In the genomic region with DNA sequence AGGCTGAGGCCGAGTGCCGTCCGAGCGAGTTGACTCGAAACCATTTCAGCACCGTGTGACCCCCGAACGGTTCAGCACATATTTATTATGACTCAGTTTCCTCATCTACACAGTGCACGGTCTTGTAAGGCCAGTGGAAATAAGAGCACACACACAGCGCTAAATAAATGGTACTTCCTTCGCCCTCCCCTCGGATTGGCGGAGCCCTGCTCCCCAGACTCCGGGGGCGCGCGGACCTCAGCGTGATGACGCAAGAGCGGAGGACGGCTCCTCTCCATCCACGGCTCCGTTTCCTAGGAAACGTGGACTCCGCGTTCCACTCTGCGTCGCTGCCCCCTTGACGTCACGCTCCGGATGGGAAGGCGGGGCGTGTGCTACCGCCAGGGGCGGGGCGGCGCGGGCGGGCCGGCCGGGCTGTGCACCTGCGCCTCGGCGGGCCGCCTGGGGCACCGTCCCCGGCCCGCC, we compare ENCODE assay signal across 1 cellular context.
TF ChIP-seq lines count a peak whose summit lies in the region.

A gene with protein sequence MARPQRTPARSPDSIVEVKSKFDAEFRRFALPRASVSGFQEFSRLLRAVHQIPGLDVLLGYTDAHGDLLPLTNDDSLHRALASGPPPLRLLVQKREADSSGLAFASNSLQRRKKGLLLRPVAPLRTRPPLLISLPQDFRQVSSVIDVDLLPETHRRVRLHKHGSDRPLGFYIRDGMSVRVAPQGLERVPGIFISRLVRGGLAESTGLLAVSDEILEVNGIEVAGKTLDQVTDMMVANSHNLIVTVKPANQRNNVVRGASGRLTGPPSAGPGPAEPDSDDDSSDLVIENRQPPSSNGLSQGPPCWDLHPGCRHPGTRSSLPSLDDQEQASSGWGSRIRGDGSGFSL (plus strand): TSS at position 397 of the 465 bp plus-strand sequence. CDS start 79 bp downstream, outside the sequence.

TF ChIP-seq in HepG2, 621 proteins besides CTCF, POLR2A, EP300 and RAD21 (continued from another document and continues in another):
- TF ChIP-seq MED1 (CRISPR knock-in tag; IDR thresholded peaks at IDR 0.05): 0 out of 2 replicates have a peak, but pooled peaks have one; percentile 12
- peak; percentile 80 for TF ChIP-seq TEAD3 (CRISPR knock-in tag; optimal IDR thresholded peaks at IDR 0.05; ENCODE audit: borderline replicate concordance)
- TF ChIP-seq ARID2 (CRISPR knock-in tag; IDR thresholded peaks at IDR 0.05; ENCODE audit: borderline replicate concordance): no peak
- peak; percentile 86; the same call in 1 of the 2 replicates for TF ChIP-seq ZNF776 (CRISPR knock-in tag; IDR thresholded peaks at IDR 0.05)
- 0 out of 2 replicates have a peak, but pooled peaks have one; percentile 14 for TF ChIP-seq TARDBP (CRISPR knock-in tag; IDR thresholded peaks at IDR 0.05)
- no peak for TF ChIP-seq YEATS4 (CRISPR knock-in tag; IDR thresholded peaks at IDR 0.05; ENCODE audit: borderline replicate concordance)
- TF ChIP-seq ZEB1 (IDR thresholded peaks at IDR 0.05; ENCODE audit: insufficient replicate concordance, low read depth): no peak
- TF ChIP-seq ZNF274 (CRISPR knock-in tag; IDR thresholded peaks at IDR 0.05): 0 out of 2 replicates have a peak, but pooled peaks have one; percentile 7
- TF ChIP-seq SATB2 (CRISPR knock-in tag; IDR thresholded peaks at IDR 0.05): no peak; the same call in none of the 2 replicates
- TF ChIP-seq, protein P1, sequence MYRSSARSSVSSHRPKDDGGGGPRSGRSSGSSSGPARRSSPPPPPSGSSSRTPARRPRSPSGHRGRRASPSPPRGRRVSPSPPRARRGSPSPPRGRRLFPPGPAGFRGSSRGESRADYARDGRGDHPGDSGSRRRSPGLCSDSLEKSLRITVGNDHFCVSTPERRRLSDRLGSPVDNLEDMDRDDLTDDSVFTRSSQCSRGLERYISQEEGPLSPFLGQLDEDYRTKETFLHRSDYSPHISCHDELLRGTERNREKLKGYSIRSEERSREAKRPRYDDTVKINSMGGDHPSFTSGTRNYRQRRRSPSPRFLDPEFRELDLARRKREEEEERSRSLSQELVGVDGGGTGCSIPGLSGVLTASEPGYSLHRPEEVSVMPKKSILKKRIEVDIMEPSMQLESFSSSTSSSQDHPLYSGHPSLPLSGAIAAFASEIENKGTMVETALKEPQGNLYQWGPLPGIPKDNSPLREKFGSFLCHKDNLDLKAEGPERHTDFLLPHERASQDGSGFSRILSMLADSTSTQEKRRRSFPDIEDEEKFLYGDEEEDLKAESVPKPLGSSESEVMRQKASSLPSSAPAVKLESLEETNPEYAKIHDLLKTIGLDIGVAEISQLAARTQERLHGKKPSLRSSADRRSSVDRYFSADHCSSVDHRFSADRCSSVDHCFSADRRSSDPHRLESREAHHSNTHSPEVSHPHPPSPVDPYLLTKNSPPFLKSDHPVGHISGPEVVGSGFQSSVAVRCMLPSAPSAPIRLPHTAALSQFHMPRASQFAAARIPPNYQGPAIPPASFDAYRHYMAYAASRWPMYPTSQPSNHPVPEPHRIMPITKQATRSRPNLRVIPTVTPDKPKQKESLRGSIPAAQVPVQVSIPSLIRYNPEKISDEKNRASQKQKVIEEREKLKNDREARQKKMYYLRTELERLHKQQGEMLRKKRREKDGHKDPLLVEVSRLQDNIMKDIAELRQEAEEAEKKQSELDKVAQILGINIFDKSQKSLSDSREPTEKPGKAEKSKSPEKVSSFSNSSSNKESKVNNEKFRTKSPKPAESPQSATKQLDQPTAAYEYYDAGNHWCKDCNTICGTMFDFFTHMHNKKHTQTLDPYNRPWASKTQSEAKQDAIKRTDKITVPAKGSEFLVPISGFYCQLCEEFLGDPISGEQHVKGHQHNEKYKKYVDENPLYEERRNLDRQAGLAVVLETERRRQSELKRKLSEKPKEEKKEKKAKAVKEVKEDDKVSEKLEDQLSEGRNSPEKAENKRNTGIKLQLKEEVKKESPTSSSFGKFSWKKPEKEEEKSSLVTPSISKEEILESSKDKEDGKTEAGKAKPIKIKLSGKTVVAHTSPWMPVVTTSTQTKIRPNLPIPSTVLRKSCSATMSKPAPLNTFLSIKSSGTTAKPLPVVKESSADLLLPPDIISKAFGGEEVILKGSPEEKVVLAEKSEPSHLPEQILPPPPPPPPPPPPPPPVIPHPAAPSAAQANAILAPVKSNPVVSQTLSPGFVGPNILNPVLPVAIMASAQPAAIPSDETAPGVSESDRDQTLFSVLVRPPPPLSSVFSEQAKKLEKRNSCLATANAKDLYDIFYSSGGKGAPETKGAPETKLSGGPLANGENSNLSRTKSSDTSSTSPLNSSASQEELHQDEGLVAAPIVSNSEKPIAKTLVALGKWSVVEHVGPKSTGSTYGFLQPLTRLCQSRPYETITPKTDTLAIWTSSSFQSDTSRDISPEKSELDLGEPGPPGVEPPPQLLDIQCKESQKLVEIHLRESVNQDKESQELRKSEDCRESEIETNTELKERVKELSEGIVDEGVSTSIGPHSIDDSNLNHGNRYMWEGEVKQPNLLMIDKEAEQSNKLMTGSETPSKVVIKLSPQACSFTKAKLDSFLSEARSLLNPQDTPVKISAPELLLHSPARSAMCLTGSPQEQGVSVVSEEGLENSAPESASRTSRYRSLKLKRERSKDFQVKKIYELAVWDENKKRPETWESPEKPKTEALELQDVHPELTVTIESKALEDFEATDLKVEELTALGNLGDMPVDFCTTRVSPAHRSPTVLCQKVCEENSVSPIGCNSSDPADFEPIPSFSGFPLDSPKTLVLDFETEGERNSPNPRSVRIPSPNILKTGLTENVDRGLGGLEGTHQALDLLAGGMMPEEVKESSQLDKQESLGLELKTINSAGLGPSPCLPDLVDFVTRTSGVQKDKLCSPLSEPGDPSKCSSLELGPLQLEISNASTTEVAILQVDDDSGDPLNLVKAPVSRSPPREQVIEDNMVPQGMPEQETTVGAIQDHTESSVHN (CRISPR knock-in tag; IDR thresholded peaks at IDR 0.05): no peak
- peak; percentile 87; the same call in 2 of the 3 replicates for TF ChIP-seq MXI1 (IDR thresholded peaks at IDR 0.05; ENCODE audit: borderline replicate concordance, low read depth, low read length)
- 0 out of 2 replicates have a peak, but pooled peaks have one; percentile 37 for TF ChIP-seq ZNF335 (CRISPR knock-in tag; IDR thresholded peaks at IDR 0.05)
- no peak for TF ChIP-seq PAX8 (CRISPR knock-in tag; IDR thresholded peaks at IDR 0.05; ENCODE audit: borderline replicate concordance)
- no peak for TF ChIP-seq ZNF143 (CRISPR knock-in tag; IDR thresholded peaks at IDR 0.05)
- TF ChIP-seq CBX2 (IDR thresholded peaks at IDR 0.05; ENCODE audit: low read depth, low read length): no peak
- no peak for TF ChIP-seq CBX2 (CRISPR knock-in tag; IDR thresholded peaks at IDR 0.05; ENCODE audit: low read depth)
- TF ChIP-seq ARNT2 (CRISPR knock-in tag; IDR thresholded peaks at IDR 0.05; ENCODE audit: low read depth): no peak; the same call in 1 of the 2 replicates
- TF ChIP-seq ZNF501 (CRISPR knock-in tag; IDR thresholded peaks at IDR 0.05): no peak
- TF ChIP-seq ATM (IDR thresholded peaks at IDR 0.05; ENCODE audit: borderline replicate concordance): no peak
- TF ChIP-seq ZNF703 (CRISPR knock-in tag; IDR thresholded peaks at IDR 0.05; ENCODE audit: borderline replicate concordance): no peak
- TF ChIP-seq ASH2L (IDR thresholded peaks at IDR 0.05; ENCODE audit: insufficient read length, low read depth, low read length): no peak
- peak; percentile 43; the same call in 1 of the 2 replicates for TF ChIP-seq FOXK1 (CRISPR knock-in tag; IDR thresholded peaks at IDR 0.05; ENCODE audit: borderline replicate concordance, low read depth)
- TF ChIP-seq ZNF12 (CRISPR knock-in tag; IDR thresholded peaks at IDR 0.05): no peak
- no peak for TF ChIP-seq REPIN1 (CRISPR knock-in tag; IDR thresholded peaks at IDR 0.05; ENCODE audit: borderline replicate concordance, low read depth)
- TF ChIP-seq HNRNPLL (IDR thresholded peaks at IDR 0.05; ENCODE audit: low read depth, low read length, poor library complexity, severe bottlenecking): peak; percentile 44
- no peak for TF ChIP-seq FOXM1 (CRISPR knock-in tag; IDR thresholded peaks at IDR 0.05)
- peak; percentile 55 for TF ChIP-seq HCFC1 (IDR thresholded peaks at IDR 0.05; ENCODE audit: low read depth, low read length)
- TF ChIP-seq ZSCAN30 (CRISPR knock-in tag; IDR thresholded peaks at IDR 0.05): no peak
- TF ChIP-seq, protein P2, sequence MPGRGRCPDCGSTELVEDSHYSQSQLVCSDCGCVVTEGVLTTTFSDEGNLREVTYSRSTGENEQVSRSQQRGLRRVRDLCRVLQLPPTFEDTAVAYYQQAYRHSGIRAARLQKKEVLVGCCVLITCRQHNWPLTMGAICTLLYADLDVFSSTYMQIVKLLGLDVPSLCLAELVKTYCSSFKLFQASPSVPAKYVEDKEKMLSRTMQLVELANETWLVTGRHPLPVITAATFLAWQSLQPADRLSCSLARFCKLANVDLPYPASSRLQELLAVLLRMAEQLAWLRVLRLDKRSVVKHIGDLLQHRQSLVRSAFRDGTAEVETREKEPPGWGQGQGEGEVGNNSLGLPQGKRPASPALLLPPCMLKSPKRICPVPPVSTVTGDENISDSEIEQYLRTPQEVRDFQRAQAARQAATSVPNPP (CRISPR knock-in tag; IDR thresholded peaks at IDR 0.05): no peak; the same call in 1 of the 2 replicates
- TF ChIP-seq, protein P3, sequence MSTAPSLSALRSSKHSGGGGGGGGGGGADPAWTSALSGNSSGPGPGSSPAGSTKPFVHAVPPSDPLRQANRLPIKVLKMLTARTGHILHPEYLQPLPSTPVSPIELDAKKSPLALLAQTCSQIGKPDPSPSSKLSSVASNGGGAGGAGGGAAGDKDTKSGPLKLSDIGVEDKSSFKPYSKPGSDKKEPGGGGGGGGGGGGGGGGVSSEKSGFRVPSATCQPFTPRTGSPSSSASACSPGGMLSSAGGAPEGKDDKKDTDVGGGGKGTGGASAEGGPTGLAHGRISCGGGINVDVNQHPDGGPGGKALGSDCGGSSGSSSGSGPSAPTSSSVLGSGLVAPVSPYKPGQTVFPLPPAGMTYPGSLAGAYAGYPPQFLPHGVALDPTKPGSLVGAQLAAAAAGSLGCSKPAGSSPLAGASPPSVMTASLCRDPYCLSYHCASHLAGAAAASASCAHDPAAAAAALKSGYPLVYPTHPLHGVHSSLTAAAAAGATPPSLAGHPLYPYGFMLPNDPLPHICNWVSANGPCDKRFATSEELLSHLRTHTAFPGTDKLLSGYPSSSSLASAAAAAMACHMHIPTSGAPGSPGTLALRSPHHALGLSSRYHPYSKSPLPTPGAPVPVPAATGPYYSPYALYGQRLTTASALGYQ (CRISPR knock-in tag; IDR thresholded peaks at IDR 0.05): no peak
- no peak for TF ChIP-seq NR2F2 (IDR thresholded peaks at IDR 0.05; ENCODE audit: borderline replicate concordance, low read depth)
- TF ChIP-seq ZC3H4 (CRISPR knock-in tag; IDR thresholded peaks at IDR 0.05; ENCODE audit: borderline replicate concordance): no peak
- TF ChIP-seq EHMT2 (IDR thresholded peaks at IDR 0.05; ENCODE audit: borderline replicate concordance, low read depth, low read length): no peak
- TF ChIP-seq SMARCC2 (IDR thresholded peaks at IDR 0.05): no peak
- TF ChIP-seq AHR (CRISPR knock-in tag; IDR thresholded peaks at IDR 0.05): peak; percentile 23; the same call in 1 of the 2 replicates
- TF ChIP-seq ZNF441 (CRISPR knock-in tag; IDR thresholded peaks at IDR 0.05; ENCODE audit: borderline replicate concordance): no peak; the same call in 1 of the 2 replicates
- TF ChIP-seq NCOA5 (CRISPR knock-in tag; IDR thresholded peaks at IDR 0.05): no peak
- TF ChIP-seq, protein P4, sequence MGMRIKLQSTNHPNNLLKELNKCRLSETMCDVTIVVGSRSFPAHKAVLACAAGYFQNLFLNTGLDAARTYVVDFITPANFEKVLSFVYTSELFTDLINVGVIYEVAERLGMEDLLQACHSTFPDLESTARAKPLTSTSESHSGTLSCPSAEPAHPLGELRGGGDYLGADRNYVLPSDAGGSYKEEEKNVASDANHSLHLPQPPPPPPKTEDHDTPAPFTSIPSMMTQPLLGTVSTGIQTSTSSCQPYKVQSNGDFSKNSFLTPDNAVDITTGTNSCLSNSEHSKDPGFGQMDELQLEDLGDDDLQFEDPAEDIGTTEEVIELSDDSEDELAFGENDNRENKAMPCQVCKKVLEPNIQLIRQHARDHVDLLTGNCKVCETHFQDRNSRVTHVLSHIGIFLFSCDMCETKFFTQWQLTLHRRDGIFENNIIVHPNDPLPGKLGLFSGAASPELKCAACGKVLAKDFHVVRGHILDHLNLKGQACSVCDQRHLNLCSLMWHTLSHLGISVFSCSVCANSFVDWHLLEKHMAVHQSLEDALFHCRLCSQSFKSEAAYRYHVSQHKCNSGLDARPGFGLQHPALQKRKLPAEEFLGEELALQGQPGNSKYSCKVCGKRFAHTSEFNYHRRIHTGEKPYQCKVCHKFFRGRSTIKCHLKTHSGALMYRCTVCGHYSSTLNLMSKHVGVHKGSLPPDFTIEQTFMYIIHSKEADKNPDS (CRISPR knock-in tag; IDR thresholded peaks at IDR 0.05): no peak
- no peak for TF ChIP-seq ZNF510 (CRISPR knock-in tag; IDR thresholded peaks at IDR 0.05; ENCODE audit: low read depth)
- no peak for TF ChIP-seq ZNF629 (CRISPR knock-in tag; conservative IDR thresholded peaks at IDR 0.05)
- no peak for TF ChIP-seq MTA3 (CRISPR knock-in tag; IDR thresholded peaks at IDR 0.05)
- no peak for TF ChIP-seq CBX5 (CRISPR knock-in tag; IDR thresholded peaks at IDR 0.05; ENCODE audit: borderline replicate concordance)
- TF ChIP-seq ZNF136 (CRISPR knock-in tag; IDR thresholded peaks at IDR 0.05; ENCODE audit: low read depth): no peak
- TF ChIP-seq SRY (CRISPR knock-in tag; IDR thresholded peaks at IDR 0.05): 0 out of 2 replicates have a peak, but pooled peaks have one; percentile 4
- TF ChIP-seq IRX3 (CRISPR knock-in tag; IDR thresholded peaks at IDR 0.05; ENCODE audit: borderline replicate concordance, low read depth): no peak
- TF ChIP-seq SMYD3 (CRISPR knock-in tag; IDR thresholded peaks at IDR 0.05): 0 out of 2 replicates have a peak, but pooled peaks have one; percentile 75
- no peak for TF ChIP-seq ZNF724P (CRISPR knock-in tag; IDR thresholded peaks at IDR 0.05; ENCODE audit: borderline replicate concordance)
- no peak for TF ChIP-seq ZNF33A (CRISPR knock-in tag; IDR thresholded peaks at IDR 0.05; ENCODE audit: borderline replicate concordance)
- TF ChIP-seq POLR2AphosphoS5 (IDR thresholded peaks at IDR 0.05; ENCODE audit: low read depth, low read length): no peak
- TF ChIP-seq NR3C1 (CRISPR knock-in tag; IDR thresholded peaks at IDR 0.05): no peak
- TF ChIP-seq, protein P5, sequence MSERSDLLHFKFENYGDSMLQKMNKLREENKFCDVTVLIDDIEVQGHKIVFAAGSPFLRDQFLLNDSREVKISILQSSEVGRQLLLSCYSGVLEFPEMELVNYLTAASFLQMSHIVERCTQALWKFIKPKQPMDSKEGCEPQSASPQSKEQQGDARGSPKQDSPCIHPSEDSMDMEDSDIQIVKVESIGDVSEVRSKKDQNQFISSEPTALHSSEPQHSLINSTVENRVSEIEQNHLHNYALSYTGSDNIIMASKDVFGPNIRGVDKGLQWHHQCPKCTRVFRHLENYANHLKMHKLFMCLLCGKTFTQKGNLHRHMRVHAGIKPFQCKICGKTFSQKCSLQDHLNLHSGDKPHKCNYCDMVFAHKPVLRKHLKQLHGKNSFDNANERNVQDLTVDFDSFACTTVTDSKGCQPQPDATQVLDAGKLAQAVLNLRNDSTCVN (CRISPR knock-in tag; IDR thresholded peaks at IDR 0.05; ENCODE audit: borderline replicate concordance): no peak
- no peak for TF ChIP-seq SETDB1 (CRISPR knock-in tag; IDR thresholded peaks at IDR 0.05; ENCODE audit: borderline replicate concordance)
- no peak for TF ChIP-seq ZNF543 (CRISPR knock-in tag; IDR thresholded peaks at IDR 0.05)
- TF ChIP-seq ZNF775 (CRISPR knock-in tag; IDR thresholded peaks at IDR 0.05; ENCODE audit: borderline replicate concordance): no peak
